In the genomic region with DNA sequence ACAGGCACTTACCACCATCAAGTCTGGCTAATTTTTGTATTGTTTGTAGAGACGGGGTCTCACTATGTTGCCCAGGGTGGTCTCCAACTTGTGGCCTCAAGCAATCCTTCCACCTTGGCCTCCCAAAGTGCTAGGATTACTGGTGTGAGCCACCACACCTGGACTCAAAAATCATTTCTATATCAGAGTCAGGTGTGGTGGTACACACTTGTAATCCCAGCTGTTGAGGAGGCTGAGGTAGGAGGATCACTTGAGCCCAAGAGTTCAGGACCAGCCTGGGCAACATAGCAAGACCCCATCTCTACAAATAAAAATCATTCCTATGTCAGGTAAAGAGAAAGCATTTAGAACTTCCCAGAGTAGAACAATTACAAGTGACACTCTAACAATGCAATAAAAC, we compare ENCODE assay signal across 13 cellular contexts. TPM values are rescaled to one million over a fixed set of nuclear protein-coding genes. Genes with fewer than 3 reads are reported as not detected.
DNase-seq lines count a peak whose midpoint lies in the region; ATAC-seq and TF ChIP-seq lines count a peak whose summit lies in the region.
"Had no signal": no experiment of that assay in that cellular context is flagged by ENCODE, and none has a peak within 500 bp of the region (broad histone marks: within the 10 kb centered on the region; RNA-seq: fewer than 3 reads in every experiment).

No MANE protein-coding gene starts in this region.

- intact Hi-C loops in CD4-positive, alpha-beta memory T cell (cut with micrococcal nuclease), result loop anchor here (2.0 kb wide), 1 partner anchor 61 kb away; no protein-coding TSS in a partner anchor

- peaks cover 0 to 2% (median 0%) of the 10 kb centered on the region in 8 donors for H3K9me3 Mint-ChIP-seq in CD4-positive, alpha-beta memory T cell
- H3K9me3 Mint-ChIP-seq in IgD-negative memory B cell (no peaks in the 10 kb centered on the region), osteocyte (ENCODE audit: unreplicated experiment) (no peaks in the 10 kb centered on the region)
- H3K9me3 Mint-ChIP-seq in activated naive CD8-positive, alpha-beta T cell treated with anti-CD3 and anti-CD28 coated beads, Interleukin-2, amount 50 U/mL, for 24 hours, result no peaks in the 10 kb centered on the region

- peak overlapping the region in 4 of 8 donors; percentile 13 to 38 (median 30) for H3K4me3 Mint-ChIP-seq in CD4-positive, alpha-beta memory T cell
- H3K4me3 Mint-ChIP-seq in IgD-negative memory B cell (peak overlapping the region in 1 of 4 donors; percentile 85), osteocyte (ENCODE audit: unreplicated experiment) (no peak overlapping the region)
- H3K4me3 Mint-ChIP-seq in activated naive CD8-positive, alpha-beta T cell treated with anti-CD3 and anti-CD28 coated beads, Interleukin-2, amount 50 U/mL, for 24 hours, result no peak overlapping the region

- H3K36me3 ChIP-seq in CD4-positive, alpha-beta memory T cell (ENCODE audit: insufficient read depth, low read length), result no peaks in the 10 kb centered on the region
- H3K36me3 ChIP-seq: left ventricle myocardium inferior had no signal

- no peak overlapping the region for H3K4me3 ChIP-seq in CD4-positive, alpha-beta memory T cell (ENCODE audit: low read length in 2 of 2)
- H3K4me3 ChIP-seq: left ventricle myocardium inferior, SJSA1 had no signal

- POLR2A ChIA-PET in CD4-positive, alpha-beta memory T cell (lab: Charles Lee; ENCODE audit: partially characterized antibody), result interaction anchor here (2.5 to 3.5 kb wide), 5 partner anchors 44 to 144 kb away, joined by 11 to 84 read pairs (median 29); a partner anchor contains a TSS

- no peak for TF ChIP-seq CTCF in osteocyte (IDR thresholded peaks at IDR 0.05)

- H3K9me3 ChIP-seq in CD4-positive, alpha-beta memory T cell (ENCODE audit: control insufficient read depth in 1 of 2, low read length in 2 of 2), result no peaks in the 10 kb centered on the region
- H3K9me3 ChIP-seq: left ventricle myocardium inferior, SJSA1 had no signal

- CTCF ChIA-PET in CD4-positive, alpha-beta memory T cell (lab: Charles Lee; ENCODE audit: partially characterized antibody), result interaction anchor here (0.6 to 3.1 kb wide), 6 partner anchors 21 to 275 kb away, joined by 3 to 12 read pairs (median 4); no protein-coding TSS in a partner anchor

- H3K36me3 Mint-ChIP-seq in CD4-positive, alpha-beta memory T cell, result peaks cover 20 to 21% of the 10 kb centered on the region in 2 donors
- peaks cover 1% of the 10 kb centered on the region for H3K36me3 Mint-ChIP-seq in IgD-negative memory B cell
- peaks cover 28% of the 10 kb centered on the region for H3K36me3 Mint-ChIP-seq in activated naive CD8-positive, alpha-beta T cell treated with anti-CD3 and anti-CD28 coated beads, Interleukin-2, amount 50 U/mL, for 24 hours (ENCODE audit: low read depth)
- H3K36me3 Mint-ChIP-seq in osteocyte (ENCODE audit: unreplicated experiment), result peaks cover 9% of the 10 kb centered on the region

- ATAC-seq in activated naive CD8-positive, alpha-beta T cell treated with anti-CD3 and anti-CD28 coated beads, Interleukin-2, amount 50 U/mL, for 24 hours, result no peak
- ATAC-seq in GM21526 (IDR thresholded peaks at IDR 0.05; ENCODE audit: low FRiP score, unreplicated experiment), result no peak

- peaks cover 22 to 64% (median 36%) of the 10 kb centered on the region in 4 donors for H3K4me1 Mint-ChIP-seq in CD4-positive, alpha-beta memory T cell
- H3K4me1 Mint-ChIP-seq in IgD-negative memory B cell, result peaks cover 31 to 40% (median 36%) of the 10 kb centered on the region in 3 donors
- peaks cover 43% of the 10 kb centered on the region for H3K4me1 Mint-ChIP-seq in activated naive CD8-positive, alpha-beta T cell treated with anti-CD3 and anti-CD28 coated beads, Interleukin-2, amount 50 U/mL, for 24 hours
- peaks cover 29% of the 10 kb centered on the region for H3K4me1 Mint-ChIP-seq in osteocyte (ENCODE audit: unreplicated experiment)

- peak overlapping the region; percentile 74 to 99 (median 98) for H3K27ac Mint-ChIP-seq in CD4-positive, alpha-beta memory T cell
- H3K27ac Mint-ChIP-seq in IgD-negative memory B cell (peak overlapping the region; percentile 59 to 97 (median 88)), osteocyte (ENCODE audit: unreplicated experiment) (peak overlapping the region; percentile 75)
- peak overlapping the region; percentile 41 for H3K27ac Mint-ChIP-seq in activated naive CD8-positive, alpha-beta T cell treated with anti-CD3 and anti-CD28 coated beads, Interleukin-2, amount 50 U/mL, for 24 hours

- no peaks in the 10 kb centered on the region for H3K27me3 ChIP-seq in CD4-positive, alpha-beta memory T cell (ENCODE audit: insufficient read depth, low read length)
- H3K27me3 ChIP-seq: SJSA1 had no signal

- H3K4me1 ChIP-seq in CD4-positive, alpha-beta memory T cell (ENCODE audit: insufficient read depth, low read length), result peaks cover 52% of the 10 kb centered on the region

- H3K27ac ChIP-seq in CD4-positive, alpha-beta memory T cell (ENCODE audit: low read depth, low read length), result peak overlapping the region; percentile 76
- H3K27ac ChIP-seq: left ventricle myocardium inferior had no signal

- DNase-seq in CD4-positive, alpha-beta memory T cell, result no peak
- DNase-seq in activated naive CD8-positive, alpha-beta T cell treated with anti-CD3 and anti-CD28 coated beads, Interleukin-2, amount 50 U/mL, for 24 hours, result no peak
- DNase-seq in osteocyte (ENCODE audit: extremely low spot score, unreplicated experiment), result no peak
- no peak for DNase-seq in NCI-H2107 (lab: John Stamatoyannopoulos, UW)
- DNase-seq in SIG-M5 (lab: John Stamatoyannopoulos, UW), result no peak
- DNase-seq: cerebellar nuclear complex, GOT3, left ventricle myocardium inferior, NCI-H187, NCI-H446 treated with DMSO at 0.1 percent for 48 hours had no signal

- H3K27me3 Mint-ChIP-seq in CD4-positive, alpha-beta memory T cell, result no peaks in the 10 kb centered on the region
- H3K27me3 Mint-ChIP-seq in IgD-negative memory B cell, result no peaks in the 10 kb centered on the region
- H3K27me3 Mint-ChIP-seq in activated naive CD8-positive, alpha-beta T cell treated with anti-CD3 and anti-CD28 coated beads, Interleukin-2, amount 50 U/mL, for 24 hours, result no peaks in the 10 kb centered on the region
- no peaks in the 10 kb centered on the region for H3K27me3 Mint-ChIP-seq in osteocyte (ENCODE audit: unreplicated experiment)

RNA-seq across cellular contexts. Expression of a gene that starts 48.4 kb away (rescaled TPM):
- total RNA-seq in CD4-positive, alpha-beta memory T cell, result 100 to 1,000 TPM; 176 to 181 TPM
- 10 to 100 TPM in 1 of 2 donors, 1 to 10 TPM in 1; 1.3 to 25.8 TPM for polyA plus RNA-seq in CD4-positive, alpha-beta memory T cell
- polyA plus RNA-seq in IgD-negative memory B cell, result 26.9 TPM
- 93.3 and 94.3 TPM in 2 replicates for total RNA-seq in osteocyte

RNA-seq across cellular contexts. Expression of a gene that starts 48.8 kb away (rescaled TPM):
- total RNA-seq in CD4-positive, alpha-beta memory T cell, result 10 to 100 TPM; 20.0 to 20.9 TPM
- 10 to 100 TPM in 1 of 2 donors, 1 to 10 TPM in 1; 5.7 to 11.2 TPM for polyA plus RNA-seq in CD4-positive, alpha-beta memory T cell
- polyA plus RNA-seq in IgD-negative memory B cell, result 11.4 TPM
- 9.2 and 11.6 TPM in 2 replicates for total RNA-seq in osteocyte

Comparison
In these comparisons a context has a peak if more than half of its experiments do, and no peak if none do; other contexts are left out.
1. H3K27ac Mint-ChIP-seq: peak in every context shown above with its lines; median percentile 98 in CD4-positive, alpha-beta memory T cell; 88 in IgD-negative memory B cell; 75 in osteocyte; 41 in activated naive CD8-positive, alpha-beta T cell treated with anti-CD3 and anti-CD28 coated beads, Interleukin-2, amount 50 U/mL, for 24 hours.